22 cellular contexts compared by ENCODE assay signal in genomic region chr2:33289961-33290360, GRCh38.
DNase-seq lines count a peak whose midpoint lies in the region; ATAC-seq, FAIRE-seq and TF ChIP-seq lines count a peak whose summit lies in the region.
"Had no signal": no experiment of that assay in that cellular context is flagged by ENCODE, and none has a peak within 500 bp of the region (broad histone marks: within the 10 kb centered on the region; RNA-seq: fewer than 3 reads in every experiment).

No MANE protein-coding gene starts in this region.

- no peak for FAIRE-seq in A549 (lab: Jason Lieb, UNC)
- FAIRE-seq: GM19239 had no signal

- H3K36me3 ChIP-seq in brain microvascular endothelial cell (replicated peaks) = peaks cover 59% of the 10 kb centered on the region
- H3K36me3 ChIP-seq in osteoblast (ENCODE audit: insufficient read depth, low read length) = peaks cover 37% of the 10 kb centered on the region
- no peaks in the 10 kb centered on the region for H3K36me3 ChIP-seq in Caco-2 (ENCODE audit: control insufficient read depth, insufficient read depth, low read length)
- H3K36me3 ChIP-seq: uterus had no signal

- in situ Hi-C loops in brain microvascular endothelial cell (cut with HindIII; ENCODE audit: low pct_ligation_motif_present, low sequenced_read_pairs) = no loop called here

- CTCF ChIA-PET in A549 (lab: Yijun Ruan, JAX) (interaction anchor here (1.0 to 1.2 kb wide), 2 partner anchors 19 to 517 kb away, joined by 3 read pairs; no protein-coding TSS in a partner anchor), Caco-2 (lab: Charles Lee) (no interaction called here)

- no peak overlapping the region for H2AFZ ChIP-seq in osteoblast (ENCODE audit: low read length)

- ATAC-seq in A549 = no peak
- no peak for ATAC-seq in GM21737 (IDR thresholded peaks at IDR 0.05; ENCODE audit: unreplicated experiment)
- no peak for ATAC-seq in GM18519 (IDR thresholded peaks at IDR 0.05; ENCODE audit: low FRiP score, unreplicated experiment)
- ATAC-seq: activated CD4-positive, alpha-beta T cell treated with anti-CD3 and anti-CD28 coated beads for 36 hours; activated T-cell treated with anti-CD3 and anti-CD28 coated beads, Interleukin-2, amount 50 U/mL, for 4 hours; heart left ventricle; stimulated activated effector memory CD8-positive, alpha-beta T cell treated with anti-CD3 and anti-CD28 coated beads, Interleukin-12 subunit alpha, Interleukin-12 subunit beta, amount 100 ng/mL, for 72 hours had no signal

- H3K9me3 ChIP-seq in A549 (0 out of 3 replicates have a peak, but pooled peaks cover 4% of the 10 kb centered on the region), osteoblast (ENCODE audit: low read depth, low read length) (no peaks in the 10 kb centered on the region), Caco-2 (no peaks in the 10 kb centered on the region)
- H3K9me3 ChIP-seq: heart left ventricle, uterus had no signal

- H3K4me3 ChIP-seq in A549 = no peak overlapping the region
- no peak overlapping the region for H3K4me3 ChIP-seq in brain microvascular endothelial cell (ENCODE audit: low read depth, low read length)
- no peak overlapping the region for H3K4me3 ChIP-seq in osteoblast (ENCODE audit: insufficient read depth, low read length)
- no peak overlapping the region for H3K4me3 ChIP-seq in Caco-2 (ENCODE audit: low read depth, low read length)
- H3K4me3 ChIP-seq: heart left ventricle, SK-N-MC, skin epidermis, uterus had no signal

- H3K4me1 Mint-ChIP-seq in HFFc6 (ENCODE audit: low read depth) (peaks cover 62% of the 10 kb centered on the region), Caco-2 (ENCODE audit: low read depth, unreplicated experiment) (peaks cover 7% of the 10 kb centered on the region)
- H3K4me1 Mint-ChIP-seq: activated CD4-positive, alpha-beta T cell treated with anti-CD3 and anti-CD28 coated beads for 36 hours had no signal

- POLR2A ChIA-PET in A549 (lab: Yijun Ruan, JAX) = no interaction called here
- POLR2A ChIA-PET in Caco-2 (lab: Charles Lee) = no interaction called here

- H3K4me3 Mint-ChIP-seq in HFFc6 (peak overlapping the region; percentile 52; the same call in 1 of the 2 replicates), Caco-2 (ENCODE audit: unreplicated experiment) (no peak overlapping the region)
- H3K4me3 Mint-ChIP-seq: activated CD4-positive, alpha-beta T cell treated with anti-CD3 and anti-CD28 coated beads for 36 hours; activated T-cell treated with anti-CD3 and anti-CD28 coated beads, Interleukin-2, amount 50 U/mL, for 4 hours; stimulated activated effector memory CD8-positive, alpha-beta T cell treated with anti-CD3 and anti-CD28 coated beads, Interleukin-12 subunit alpha, Interleukin-12 subunit beta, amount 100 ng/mL, for 72 hours had no signal

- H3K36me3 Mint-ChIP-seq in HFFc6 (ENCODE audit: low read depth) (peaks cover 60% of the 10 kb centered on the region), Caco-2 (ENCODE audit: insufficient read depth, unreplicated experiment) (peaks cover 9% of the 10 kb centered on the region)
- H3K36me3 Mint-ChIP-seq: stimulated activated effector memory CD8-positive, alpha-beta T cell treated with anti-CD3 and anti-CD28 coated beads, Interleukin-12 subunit alpha, Interleukin-12 subunit beta, amount 100 ng/mL, for 72 hours had no signal

- H3K9me3 Mint-ChIP-seq in HFFc6 = no peaks in the 10 kb centered on the region
- H3K9me3 Mint-ChIP-seq in Caco-2 (ENCODE audit: unreplicated experiment) = no peaks in the 10 kb centered on the region
- H3K9me3 Mint-ChIP-seq: activated T-cell treated with anti-CD3 and anti-CD28 coated beads, Interleukin-2, amount 50 U/mL, for 4 hours; stimulated activated effector memory CD8-positive, alpha-beta T cell treated with anti-CD3 and anti-CD28 coated beads, Interleukin-12 subunit alpha, Interleukin-12 subunit beta, amount 100 ng/mL, for 72 hours had no signal

- no peak for TF ChIP-seq EP300 in A549 (IDR thresholded peaks at IDR 0.05)

- no peaks in the 10 kb centered on the region for H3K79me2 ChIP-seq in osteoblast (ENCODE audit: insufficient read depth, low read length)

- TF ChIP-seq CTCF in A549 (IDR thresholded peaks at IDR 0.05) = no peak
- TF ChIP-seq CTCF in HFFc6 (IDR thresholded peaks at IDR 0.05) = no peak
- TF ChIP-seq CTCF in brain microvascular endothelial cell (IDR thresholded peaks at IDR 0.05; ENCODE audit: low read depth, low read length, missing control alignments) = no peak
- no peak for TF ChIP-seq CTCF in osteoblast (IDR thresholded peaks at IDR 0.05; ENCODE audit: extremely low read depth, low read depth, low read length)
- no peak for TF ChIP-seq CTCF in Caco-2 (IDR thresholded peaks at IDR 0.05; ENCODE audit: insufficient read depth in 1 of 2, low read depth in 1 of 2, low read length in 1 of 2, severe bottlenecking in 1 of 2, unreplicated experiment in 1 of 2)

- no peaks in the 10 kb centered on the region for H4K20me1 ChIP-seq in osteoblast (ENCODE audit: insufficient read depth, low read length)

- H3K4me2 ChIP-seq in A549 = peak overlapping the region; percentile 89; the same call in 1 of the 3 replicates
- H3K4me2 ChIP-seq in osteoblast (ENCODE audit: insufficient read depth, low read length) = no peak overlapping the region

- no peak for TF ChIP-seq POLR2A in A549 (IDR thresholded peaks at IDR 0.05; ENCODE audit: low read length)

- DNase-seq in A549 (ENCODE audit: low read depth in 1 of 2, low spot score in 1 of 2) = no peak
- no peak for DNase-seq in HFFc6
- DNase-seq in brain microvascular endothelial cell = no peak
- DNase-seq in osteoblast (ENCODE audit: insufficient read length, low spot score, missing footprints) = no peak
- DNase-seq in Caco-2 = no peak
- no peak for DNase-seq in foreskin melanocyte
- DNase-seq: activated CD4-positive, alpha-beta T cell treated with anti-CD3 and anti-CD28 coated beads for 36 hours; activated naive CD4-positive, alpha-beta T cell; activated T-cell treated with anti-CD3 and anti-CD28 coated beads, Interleukin-2, amount 50 U/mL, for 4 hours; caudate nucleus; heart left ventricle; NCI-H226; T-helper 2 cell; uterus had no signal

- H3K27ac Mint-ChIP-seq in HFFc6 = peak overlapping the region; percentile 34; the same call in 1 of the 2 replicates
- no peak overlapping the region for H3K27ac Mint-ChIP-seq in Caco-2 (ENCODE audit: unreplicated experiment)
- H3K27ac Mint-ChIP-seq: activated CD4-positive, alpha-beta T cell treated with anti-CD3 and anti-CD28 coated beads for 36 hours; stimulated activated effector memory CD8-positive, alpha-beta T cell treated with anti-CD3 and anti-CD28 coated beads, Interleukin-12 subunit alpha, Interleukin-12 subunit beta, amount 100 ng/mL, for 72 hours had no signal

- H3K27me3 ChIP-seq in brain microvascular endothelial cell (replicated peaks) (no peaks in the 10 kb centered on the region), osteoblast (ENCODE audit: insufficient read depth, low read length) (no peaks in the 10 kb centered on the region), Caco-2 (replicated peaks; ENCODE audit: control insufficient read depth, insufficient read depth, low read length) (no peaks in the 10 kb centered on the region)
- H3K27me3 ChIP-seq: heart left ventricle, uterus had no signal

- H3K27ac ChIP-seq in A549 (peak overlapping the region; percentile 0 to 48; a peak in 3 of 6 replicates), brain microvascular endothelial cell (peak overlapping the region; percentile 87), osteoblast (ENCODE audit: low read depth, low read length) (peak overlapping the region; percentile 69)
- H3K27ac ChIP-seq: C4-2B, RWPE1, SK-N-MC had no signal

- H3K4me1 ChIP-seq in A549 (peaks cover 28% of the 10 kb centered on the region), osteoblast (ENCODE audit: insufficient read depth, low read length) (peaks cover 42% of the 10 kb centered on the region), Caco-2 (peaks cover 16% of the 10 kb centered on the region)
- H3K4me1 ChIP-seq: uterus had no signal

- no peak for TF ChIP-seq RAD21 in A549 (conservative IDR thresholded peaks at IDR 0.05 in 1 of 2, IDR thresholded peaks at IDR 0.05 in 1 of 2)

- intact Hi-C loops in Caco-2 (cut with micrococcal nuclease; ENCODE audit: unreplicated experiment) = no loop called here

- WGBS in A549 (ENCODE audit: missing lambda C conversion rate) = 94% methylated on average over 4 of the region's 4 CpGs

- H3K27me3 Mint-ChIP-seq in HFFc6 (ENCODE audit: insufficient read depth) (peaks cover 1% of the 10 kb centered on the region; the same call in 1 of the 2 replicates), Caco-2 (ENCODE audit: insufficient read depth, unreplicated experiment) (no peaks in the 10 kb centered on the region)

- BruUV-seq in Caco-2 (replicated peaks; lab: Mats Ljungman, UMichigan) = no TSS peak

TF ChIP-seq in A549, 52 proteins besides CTCF, POLR2A, EP300 and RAD21:
- TF ChIP-seq RFX5 (IDR thresholded peaks at IDR 0.05) (no peak), E2F6 (IDR thresholded peaks at IDR 0.05; ENCODE audit: borderline replicate concordance, low read depth) (no peak), SREBF2 (IDR thresholded peaks at IDR 0.05) (no peak)

Comparison
In these comparisons a context has a peak if more than half of its experiments do, and no peak if none do; other contexts are left out.
1. H3K27ac ChIP-seq: peak in every context shown above with its lines; median percentile 87 in brain microvascular endothelial cell; 69 in osteoblast; 24 in A549.